In genomic region chr7:81641873-81642272, GRCh38 we compare ENCODE assay signal across 14 cellular contexts.
"Had no signal": no experiment of that assay in that cellular context is flagged by ENCODE, and none has a peak within 500 bp of the region (broad histone marks: within the 10 kb centered on the region; RNA-seq: fewer than 3 reads in every experiment).

No MANE protein-coding gene starts in this region.

- H3K27ac ChIP-seq: colonic mucosa, esophagus squamous epithelium, neutrophil had no signal

- H3K36me3 ChIP-seq: colonic mucosa, esophagus squamous epithelium, neutrophil had no signal

- H3K36me3 Mint-ChIP-seq: natural killer cell; stimulated activated effector memory CD8-positive, alpha-beta T cell treated with anti-CD3 and anti-CD28 coated beads, Interleukin-12 subunit alpha, Interleukin-12 subunit beta, amount 100 ng/mL, for 72 hours had no signal

- H3K4me1 ChIP-seq: colonic mucosa, esophagus squamous epithelium had no signal

- H3K4me3 Mint-ChIP-seq: activated CD8-positive, alpha-beta T cell treated with anti-CD3 and anti-CD28 coated beads for 36 hours; activated T-cell treated with anti-CD3 and anti-CD28 coated beads, Interleukin-2, amount 50 U/mL, for 4 hours; natural killer cell; stimulated activated effector memory CD8-positive, alpha-beta T cell treated with anti-CD3 and anti-CD28 coated beads, Interleukin-12 subunit alpha, Interleukin-12 subunit beta, amount 100 ng/mL, for 72 hours; WTC11 had no signal

- H3K27me3 Mint-ChIP-seq: activated CD8-positive, alpha-beta T cell treated with anti-CD3 and anti-CD28 coated beads for 36 hours had no signal

- H3K4me3 ChIP-seq: colonic mucosa, esophagus squamous epithelium had no signal

- H3K9me3 ChIP-seq: colonic mucosa, esophagus squamous epithelium, neutrophil had no signal

- H3K4me1 Mint-ChIP-seq: natural killer cell; stimulated activated effector memory CD8-positive, alpha-beta T cell treated with anti-CD3 and anti-CD28 coated beads, Interleukin-12 subunit alpha, Interleukin-12 subunit beta, amount 100 ng/mL, for 72 hours; WTC11 had no signal

- H3K27me3 ChIP-seq: colonic mucosa, esophagus squamous epithelium, neutrophil had no signal

- H3K27ac Mint-ChIP-seq: activated CD8-positive, alpha-beta T cell treated with anti-CD3 and anti-CD28 coated beads for 36 hours; natural killer cell; stimulated activated effector memory CD8-positive, alpha-beta T cell treated with anti-CD3 and anti-CD28 coated beads, Interleukin-12 subunit alpha, Interleukin-12 subunit beta, amount 100 ng/mL, for 72 hours; WTC11 had no signal

- ATAC-seq: activated CD8-positive, alpha-beta T cell treated with anti-CD3 and anti-CD28 coated beads for 36 hours; activated T-cell treated with anti-CD3 and anti-CD28 coated beads, Interleukin-2, amount 50 U/mL, for 4 hours; natural killer cell; stimulated activated effector memory CD8-positive, alpha-beta T cell treated with anti-CD3 and anti-CD28 coated beads, Interleukin-12 subunit alpha, Interleukin-12 subunit beta, amount 100 ng/mL, for 72 hours; WTC11 had no signal

- DNase-seq: activated CD4-positive, alpha-beta T cell treated with anti-CD3 and anti-CD28 coated beads for 4 hours; activated CD8-positive, alpha-beta T cell treated with anti-CD3 and anti-CD28 coated beads for 36 hours; activated effector memory CD4-positive, alpha-beta T cell treated with Interleukin-2 at 50 U/mL for 16 hours; activated naive CD4-positive, alpha-beta T cell treated with anti-CD3 and anti-CD28 coated beads, Interleukin-2, amount 50 U/mL, for 16 hours; activated T-cell treated with anti-CD3 and anti-CD28 coated beads, Interleukin-2, amount 50 U/mL, for 4 hours; colonic mucosa; effector CD4-positive, alpha-beta T cell; esophagus squamous epithelium; mesenchymal stem cell; natural killer cell; stimulated activated CD4-positive, alpha-beta T cell treated with anti-CD3 and anti-CD28 coated beads, Interleukin-12 subunit alpha, Interleukin-12 subunit beta, amount 100 ng/mL, for 4 hours had no signal
